In genomic region chr7:7182156-7183060, GRCh38 we compare ENCODE assay signal across 8 cellular contexts. TPM values are rescaled to one million over a fixed set of nuclear protein-coding genes. Genes with fewer than 3 reads are reported as not detected.
DNase-seq lines count a peak whose midpoint lies in the region; ATAC-seq, FAIRE-seq and TF ChIP-seq lines count a peak whose summit lies in the region.

C1GALT1 (plus strand) TSS chr7:7182544; CDS start chr7:7234320, 51,776 bp downstream.

- peak; percentile 59 for TF ChIP-seq CTCF in OCI-LY1 (IDR thresholded peaks at IDR 0.05; ENCODE audit: low read length)
- TF ChIP-seq CTCF in endothelial cell of umbilical vein (IDR thresholded peaks at IDR 0.05; ENCODE audit: extremely low read depth in 1 of 2, insufficient read depth in 1 of 2, low read depth in 1 of 2, low read length in 2 of 2): peak; percentile 24 to 56

- POLR2A ChIA-PET in endothelial cell of umbilical vein (lab: Charles Lee): interaction anchor here (1.1 kb wide), 1 partner anchor 83 kb away, joined by 4 read pairs; no protein-coding TSS in a partner anchor

- H2AFZ ChIP-seq in OCI-LY1 (ENCODE audit: low read length): peak within 1 kb of the TSS; percentile 63
- H2AFZ ChIP-seq in endothelial cell of umbilical vein (ENCODE audit: low read depth, low read length): peak within 1 kb of the TSS; percentile 91

- peak; percentile 97 for DNase-seq in DMS 273 treated with DMSO at 0.1 percent for 48 hours (lab: John Stamatoyannopoulos, UW)
- peak; percentile 88 for DNase-seq in HuH-7 (ENCODE audit: low spot score)
- peak; percentile 96 for DNase-seq in activated CD8-positive, alpha-beta memory T cell treated with anti-CD3 and anti-CD28 coated beads, Interleukin-2, amount 50 U/mL, for 48 hours
- peak; percentile 99 for DNase-seq in endothelial cell of umbilical vein (ENCODE audit: low read depth, low spot score)
- peak; percentile 98 for DNase-seq in midbrain (lab: John Stamatoyannopoulos, UW)
- DNase-seq in stimulated activated CD8-positive, alpha-beta memory T cell treated with anti-CD3 and anti-CD28 coated beads, Interleukin-2, amount 100 ng/mL, for 1 hour (ENCODE audit: low read depth in 2 of 2): peak; percentile 95 to 97

- no peaks in the 10 kb centered on the region for H3K9me1 ChIP-seq in endothelial cell of umbilical vein (replicated peaks; ENCODE audit: control insufficient read depth, extremely low read depth, insufficient read depth, low read length)

- H3K36me3 ChIP-seq in OCI-LY1 (ENCODE audit: insufficient read depth, low read length) (peaks cover 24% of the 10 kb centered on the region), endothelial cell of umbilical vein (ENCODE audit: control insufficient read depth in 2 of 2, extremely low read depth in 1 of 2, insufficient read depth in 2 of 2, low read length in 2 of 2) (no peaks in the 10 kb centered on the region)

- H3K9me3 ChIP-seq in OCI-LY1 (ENCODE audit: low read length): no peaks in the 10 kb centered on the region
- H3K9me3 ChIP-seq in endothelial cell of umbilical vein (replicated peaks; ENCODE audit: control insufficient read depth, insufficient read depth, low read length): no peaks in the 10 kb centered on the region

- H3K9ac ChIP-seq in OCI-LY1 (ENCODE audit: low read length): peak within 1 kb of the TSS; percentile 84
- H3K9ac ChIP-seq in endothelial cell of umbilical vein (replicated peaks; ENCODE audit: extremely low read depth, insufficient read depth, low read length): peak within 1 kb of the TSS; percentile 95

- no peaks in the 10 kb centered on the region for H3K9me2 ChIP-seq in OCI-LY1 (ENCODE audit: low read depth, low read length)

- H4K20me1 ChIP-seq in OCI-LY1 (ENCODE audit: insufficient read depth, low read length) (no peaks in the 10 kb centered on the region), endothelial cell of umbilical vein (replicated peaks; ENCODE audit: control insufficient read depth, extremely low read depth, insufficient read depth, low read length) (no peaks in the 10 kb centered on the region)

- peak; percentile 82 for FAIRE-seq in endothelial cell of umbilical vein (lab: Jason Lieb, UNC)

- H3K4me2 ChIP-seq in OCI-LY1 (ENCODE audit: low read length): peak within 1 kb of the TSS; percentile 98
- peak within 1 kb of the TSS; percentile 100 for H3K4me2 ChIP-seq in endothelial cell of umbilical vein (ENCODE audit: insufficient read depth, low read length)

- dilution Hi-C loops in endothelial cell of umbilical vein (cut with MboI; ENCODE audit: extremely low pct_ligation_motif_present, low sequenced_read_pairs): no loop called here

- no TSS peak for BruUV-seq in endothelial cell of umbilical vein (replicated peaks; lab: Mats Ljungman, UMichigan)

- H3K27me3 ChIP-seq in OCI-LY1 (ENCODE audit: insufficient read depth, low read length) (no peaks in the 10 kb centered on the region), endothelial cell of umbilical vein (ENCODE audit: control insufficient read depth in 2 of 2, insufficient read depth in 2 of 2, low read length in 2 of 2) (no peaks in the 10 kb centered on the region)

- ATAC-seq in GM21515 (IDR thresholded peaks at IDR 0.05; ENCODE audit: unreplicated experiment): peak; percentile 83

- peak within 1 kb of the TSS; percentile 94 for H3K27ac ChIP-seq in OCI-LY1 (ENCODE audit: low read depth, low read length, poor library complexity, severe bottlenecking)
- peak within 1 kb of the TSS; percentile 78 for H3K27ac ChIP-seq in endothelial cell of umbilical vein (ENCODE audit: insufficient read depth, low read depth, low read length)

- CTCF ChIA-PET in endothelial cell of umbilical vein (lab: Charles Lee): interaction anchor here (0.9 to 2.3 kb wide), 8 partner anchors 12 to 242 kb away, joined by 3 to 12 read pairs (median 4); no protein-coding TSS in a partner anchor

- H3K4me3 ChIP-seq in OCI-LY1 (ENCODE audit: low read depth, low read length, poor library complexity, severe bottlenecking) (peak within 1 kb of the TSS; percentile 75), endothelial cell of umbilical vein (replicated peaks in 1 of 3; ENCODE audit: insufficient read depth in 1 of 3, low read depth in 1 of 3, low read length in 3 of 3) (peak within 1 kb of the TSS; percentile 77 to 95 (median 91))

- H3K79me2 ChIP-seq in OCI-LY1 (ENCODE audit: insufficient read depth, low read length): peaks cover 43% of the 10 kb centered on the region
- H3K79me2 ChIP-seq in endothelial cell of umbilical vein (ENCODE audit: control insufficient read depth, insufficient read depth, low read length): peaks cover 36% of the 10 kb centered on the region

- intact Hi-C loops in endothelial cell of umbilical vein (cut with micrococcal nuclease): loop anchor here (1.0 to 5.0 kb wide), 7 partner anchors 38 to 1078 kb away; no protein-coding TSS in a partner anchor

- peaks cover 34% of the 10 kb centered on the region for H3K4me1 ChIP-seq in OCI-LY1 (ENCODE audit: insufficient read depth, low read length, severe bottlenecking)
- H3K4me1 ChIP-seq in endothelial cell of umbilical vein (ENCODE audit: control insufficient read depth, extremely low read depth, insufficient read depth, low read length): peaks cover 22% of the 10 kb centered on the region

- TF ChIP-seq POLR2A in endothelial cell of umbilical vein (IDR thresholded peaks at IDR 0.05; ENCODE audit: low read depth, low read length): peak; percentile 94

- no peaks in the 10 kb centered on the region for H3F3A ChIP-seq in OCI-LY1 (ENCODE audit: insufficient read depth, low read length)

TF ChIP-seq in endothelial cell of umbilical vein, 7 proteins besides CTCF, POLR2A, EP300 and RAD21:
- TF ChIP-seq MAX (IDR thresholded peaks at IDR 0.05; ENCODE audit: insufficient read depth, insufficient read length) (peak; percentile 21), MYC (IDR thresholded peaks at IDR 0.05; ENCODE audit: low read depth, low read length) (no peak), JUN (IDR thresholded peaks at IDR 0.05; ENCODE audit: borderline replicate concordance, insufficient read depth, insufficient read length, low read depth) (no peak), GATA2 (IDR thresholded peaks at IDR 0.05; ENCODE audit: insufficient read depth, insufficient read length, low read depth, low read length) (no peak), EZH2 (IDR thresholded peaks at IDR 0.05; ENCODE audit: borderline replicate concordance, low read depth, low read length, severe bottlenecking) (no peak), POLR2AphosphoS5 (IDR thresholded peaks at IDR 0.05; ENCODE audit: insufficient read depth, low read depth, low read length) (peak; percentile 66), FOS (IDR thresholded peaks at IDR 0.05; ENCODE audit: borderline replicate concordance, insufficient read depth, low read length) (no peak)

RNA-seq across cellular contexts. Expression of gene C1GALT1, which starts in this region (rescaled TPM):
- 21.9 and 31.1 TPM in 2 replicates for total RNA-seq in endothelial cell of umbilical vein
- 10.2 and 18.3 TPM in 2 replicates for polyA plus RNA-seq in endothelial cell of umbilical vein
- 18.9 and 20.3 TPM in 2 replicates for polyA plus RNA-seq in endothelial cell of umbilical vein (2011; cell fraction: cytosol; rRNA removed)
- 18.5 and 32.8 TPM in 2 replicates for polyA plus RNA-seq in endothelial cell of umbilical vein (2011; cell fraction: nucleus; rRNA removed)
- 13.8 and 28.9 TPM in 2 replicates for polyA plus RNA-seq in endothelial cell of umbilical vein (2012)
- 6.5 and 6.9 TPM in 2 replicates for polyA minus RNA-seq in endothelial cell of umbilical vein
- polyA minus RNA-seq in endothelial cell of umbilical vein (2011; cell fraction: cytosol; rRNA and poly(A)+ RNA removed): 5.1 TPM
- 22.3 and 33.3 TPM in 2 replicates for polyA minus RNA-seq in endothelial cell of umbilical vein (2011; cell fraction: nucleus; rRNA and poly(A)+ RNA removed)

Comparison
In these comparisons a context has a peak if more than half of its experiments do, and no peak if none do; other contexts are left out.
1. Peak in every context shown above with its lines: DNase-seq, ATAC-seq, H3K4me3 ChIP-seq and H3K27ac ChIP-seq.